In genomic region chr11:128520886-128521696, GRCh38 we compare ENCODE assay signal across 8 cellular contexts.
DNase-seq lines count a peak whose midpoint lies in the region; ATAC-seq and TF ChIP-seq lines count a peak whose summit lies in the region.

No MANE protein-coding gene starts in this region.

- peak overlapping the region; percentile 94 for H2BK5ac ChIP-seq in trophoblast cell (ENCODE audit: low read depth, low read length, poor library complexity)

- peak overlapping the region; percentile 82 for H3K9ac ChIP-seq in trophoblast cell (ENCODE audit: low read length)

- H4K91ac ChIP-seq in trophoblast cell (ENCODE audit: low read depth, low read length), result peak overlapping the region; percentile 68

- H2BK12ac ChIP-seq in trophoblast cell (ENCODE audit: low read length), result no peak overlapping the region

- H3K4me3 ChIP-seq in Peyer's patch (peak overlapping the region; percentile 61 to 89 (median 80)), trophoblast cell (ENCODE audit: low read depth, low read length) (peak overlapping the region; percentile 88)

- no peak overlapping the region for H2AFZ ChIP-seq in trophoblast cell (ENCODE audit: insufficient read depth, low read length, poor library complexity)

- peak overlapping the region; percentile 86 for H3K14ac ChIP-seq in trophoblast cell (ENCODE audit: low read length)

- peaks cover 0 to 15% (median 7%) of the 10 kb centered on the region in 4 donors for H3K4me1 ChIP-seq in Peyer's patch
- peaks cover 2 to 17% of the 10 kb centered on the region in 2 experiments for H3K4me1 ChIP-seq in trophoblast cell (ENCODE audit: control insufficient read depth in 1 of 2, insufficient read depth in 2 of 2, low read length in 2 of 2)

- no peak for ATAC-seq in HG02642 (IDR thresholded peaks at IDR 0.05; ENCODE audit: poor library complexity, unreplicated experiment)
- no peak for ATAC-seq in GM21381 (IDR thresholded peaks at IDR 0.05; ENCODE audit: unreplicated experiment)

- H3K36me3 ChIP-seq in Peyer's patch, result no peaks in the 10 kb centered on the region
- H3K36me3 ChIP-seq in trophoblast cell (ENCODE audit: control insufficient read depth in 1 of 2, insufficient read depth in 2 of 2, low read length in 2 of 2), result peaks cover 2% of the 10 kb centered on the region in 2 experiments

- H3K4ac ChIP-seq in trophoblast cell (ENCODE audit: low read depth, low read length), result peak overlapping the region; percentile 89

- H3K27ac ChIP-seq in Peyer's patch, result peak overlapping the region; percentile 86 to 98 (median 96)
- peak overlapping the region; percentile 99 for H3K27ac ChIP-seq in epithelial cell of prostate
- no peak overlapping the region for H3K27ac ChIP-seq in trophoblast cell (ENCODE audit: low read depth, low read length)

- TF ChIP-seq POLR2A in Peyer's patch (IDR thresholded peaks at IDR 0.05), result no peak

- H2BK120ac ChIP-seq in trophoblast cell (ENCODE audit: insufficient read depth, low read length, poor library complexity), result peak overlapping the region; percentile 72

- no peak for TF ChIP-seq CTCF in GM10266 (IDR thresholded peaks at IDR 0.05; ENCODE audit: control insufficient read depth, insufficient read depth, low read depth, missing control alignments)
- TF ChIP-seq CTCF in Peyer's patch (IDR thresholded peaks at IDR 0.05), result peak in 4 of 6 experiments; percentile 5 to 12 (median 6)

- peaks cover 16% of the 10 kb centered on the region for H3K79me1 ChIP-seq in trophoblast cell (ENCODE audit: low read length)

- no peak overlapping the region for H2AK5ac ChIP-seq in trophoblast cell (ENCODE audit: low read length)

- H3K23ac ChIP-seq in trophoblast cell (ENCODE audit: low read length), result no peak overlapping the region

- peak overlapping the region; percentile 67 for H3K18ac ChIP-seq in trophoblast cell (ENCODE audit: low read length)

- peak overlapping the region; percentile 65 for H3K4me2 ChIP-seq in trophoblast cell (ENCODE audit: low read length)

- H3K79me2 ChIP-seq in trophoblast cell (ENCODE audit: control insufficient read depth, insufficient read depth, low read length, poor library complexity), result peaks cover 23% of the 10 kb centered on the region

- WGBS in trophoblast cell (ENCODE audit: extremely low coverage, insufficient coverage, insufficient read length), result no CpG with 5 or more reads among the region's 12 CpGs

- no peak overlapping the region for H4K12ac ChIP-seq in trophoblast cell (ENCODE audit: low read depth, low read length)

- DNase-seq in GM10266 (ENCODE audit: extremely low spot score) (peak; percentile 37), Peyer's patch (no peak), epithelial cell of prostate (ENCODE audit: low read depth, low spot score) (no peak), trophoblast cell (no peak), GM19240 (ENCODE audit: insufficient read length, low spot score) (no peak), GOT3 (lab: John Stamatoyannopoulos, UW) (no peak)

- no peaks in the 10 kb centered on the region for H3K9me3 ChIP-seq in Peyer's patch
- H3K9me3 ChIP-seq in trophoblast cell (ENCODE audit: insufficient read depth, low read depth, low read length), result no peaks in the 10 kb centered on the region

- H4K8ac ChIP-seq in trophoblast cell (ENCODE audit: low read depth, low read length), result no peak overlapping the region

- H3K27me3 ChIP-seq in Peyer's patch (no peaks in the 10 kb centered on the region), trophoblast cell (ENCODE audit: insufficient read depth, low read length) (no peaks in the 10 kb centered on the region)
